In genomic region chr10:71836594-71836970, GRCh38 we compare ENCODE assay signal across 9 cellular contexts. TPM values are rescaled to one million over a fixed set of nuclear protein-coding genes. Genes with fewer than 3 reads are reported as not detected.
A peak's percentile ranks its signal among the peaks of the same experiment; 100 is the strongest.
DNase-seq lines count a peak whose midpoint lies in the region; ATAC-seq and TF ChIP-seq lines count a peak whose summit lies in the region.
"Had no signal": no experiment of that assay in that cellular context is flagged by ENCODE, and none has a peak within 500 bp of the region (broad histone marks: within the 10 kb centered on the region; RNA-seq: fewer than 3 reads in every experiment).

No MANE protein-coding gene starts in this region.

- peaks cover 20% of the 10 kb centered on the region for H3K79me1 ChIP-seq in mesenchymal stem cell (replicated peaks; ENCODE audit: low read length, poor library complexity, severe bottlenecking)

- H3K23ac ChIP-seq in mesenchymal stem cell (ENCODE audit: low read length in 2 of 2): no peak overlapping the region

- H3K27ac Mint-ChIP-seq in HFFc6: peak overlapping the region; percentile 83
- H3K27ac Mint-ChIP-seq: activated naive CD8-positive, alpha-beta T cell treated with anti-CD3 and anti-CD28 coated beads, Interleukin-2, amount 10 ng/mL, durations not matched to agents 7 days and 5 days had no signal

- peak overlapping the region; percentile 9; the same call in 1 of the 2 replicates for H3K4me2 ChIP-seq in DND-41 (ENCODE audit: insufficient read depth, low read length)
- H3K4me2 ChIP-seq in mesenchymal stem cell (ENCODE audit: low read length, poor library complexity, severe bottlenecking): no peak overlapping the region

- no peak overlapping the region for H2BK12ac ChIP-seq in mesenchymal stem cell (ENCODE audit: low read length in 2 of 2)

- no peaks in the 10 kb centered on the region for H3K9me3 ChIP-seq in DND-41 (ENCODE audit: insufficient read depth, low read length, severe bottlenecking)
- H3K9me3 ChIP-seq in ascending aorta: no peaks in the 10 kb centered on the region
- H3K9me3 ChIP-seq in mesenchymal stem cell (ENCODE audit: control insufficient read depth, low read length): no peaks in the 10 kb centered on the region

- H2AFZ ChIP-seq in DND-41 (ENCODE audit: low read depth, low read length) (no peak overlapping the region), mesenchymal stem cell (ENCODE audit: low read depth, low read length) (no peak overlapping the region)

- no peak overlapping the region for H2BK15ac ChIP-seq in mesenchymal stem cell (ENCODE audit: low read depth, poor library complexity, severe bottlenecking)

- H3K4me3 ChIP-seq in DND-41 (ENCODE audit: low read depth in 1 of 2, low read length in 2 of 2) (no peak overlapping the region), ascending aorta (no peak overlapping the region), mesenchymal stem cell (ENCODE audit: insufficient read depth in 1 of 2, low read depth in 1 of 2, low read length in 2 of 2) (peak overlapping the region in 1 of 2 experiments; percentile 6)

- DNase-seq in DND-41: no peak
- DNase-seq in HFFc6: no peak
- no peak for DNase-seq in ascending aorta (ENCODE audit: low spot score in 2 of 2)
- DNase-seq in mesenchymal stem cell: no peak
- DNase-seq in middle frontal gyrus (ENCODE audit: extremely low spot score, low spot score): no peak
- no peak for DNase-seq in NCI-H187 treated with DMSO at 0.1 percent for 48 hours (lab: John Stamatoyannopoulos, UW)
- DNase-seq in NCI-H226: no peak
- DNase-seq in GM19240 (ENCODE audit: insufficient read length, low spot score): no peak
- DNase-seq: activated naive CD8-positive, alpha-beta T cell treated with anti-CD3 and anti-CD28 coated beads, Interleukin-2, amount 10 ng/mL, durations not matched to agents 7 days and 5 days had no signal

- no peak overlapping the region for H3K14ac ChIP-seq in mesenchymal stem cell (ENCODE audit: low read length in 2 of 2)

- peaks cover 1% of the 10 kb centered on the region for H3K27me3 Mint-ChIP-seq in HFFc6 (ENCODE audit: insufficient read depth)
- H3K27me3 Mint-ChIP-seq: activated naive CD8-positive, alpha-beta T cell treated with anti-CD3 and anti-CD28 coated beads, Interleukin-2, amount 10 ng/mL, durations not matched to agents 7 days and 5 days had no signal

- H2BK120ac ChIP-seq in mesenchymal stem cell (ENCODE audit: low read depth, low read length): no peak overlapping the region

- H3K4me1 Mint-ChIP-seq in HFFc6 (ENCODE audit: low read depth): peaks cover 71% of the 10 kb centered on the region

- H3K4me3 Mint-ChIP-seq in HFFc6: no peak overlapping the region
- H3K4me3 Mint-ChIP-seq: activated naive CD8-positive, alpha-beta T cell treated with anti-CD3 and anti-CD28 coated beads, Interleukin-2, amount 10 ng/mL, durations not matched to agents 7 days and 5 days had no signal

- WGBS in mesenchymal stem cell: 95% methylated on average over 4 of the region's 4 CpGs

- peak overlapping the region; percentile 71 for H2BK5ac ChIP-seq in mesenchymal stem cell (ENCODE audit: low read depth, low read length, poor library complexity, severe bottlenecking)

- H3K36me3 Mint-ChIP-seq in HFFc6 (ENCODE audit: low read depth): peaks cover 16% of the 10 kb centered on the region

- H3K4me1 ChIP-seq in DND-41 (ENCODE audit: insufficient read depth, low read length) (peaks cover 40% of the 10 kb centered on the region), ascending aorta (peaks cover 17 to 41% of the 10 kb centered on the region in 2 donors), mesenchymal stem cell (ENCODE audit: control insufficient read depth, insufficient read depth, low read depth, low read length) (peaks cover 48% of the 10 kb centered on the region)

- intact Hi-C loops in ascending aorta (cut with DNase I): loop anchor here (1.0 to 5.0 kb wide), 4 partner anchors 15 to 64 kb away; partner anchors contain the start of genes PSAP and VSIR

- H3K36me3 ChIP-seq in DND-41 (ENCODE audit: insufficient read depth, low read length) (peaks cover 64% of the 10 kb centered on the region), ascending aorta (peaks cover 16 to 26% of the 10 kb centered on the region in 2 donors), mesenchymal stem cell (ENCODE audit: control insufficient read depth in 1 of 2, insufficient read depth in 2 of 2, low read depth in 1 of 2, low read length in 2 of 2) (peaks cover 36 to 41% of the 10 kb centered on the region in 2 experiments)

- no peaks in the 10 kb centered on the region for H3K27me3 ChIP-seq in DND-41 (ENCODE audit: insufficient read depth, low read length, poor library complexity)
- H3K27me3 ChIP-seq in ascending aorta: no peaks in the 10 kb centered on the region
- H3K27me3 ChIP-seq in mesenchymal stem cell (ENCODE audit: control insufficient read depth in 1 of 2, insufficient read depth in 1 of 2, low read length in 2 of 2): no peaks in the 10 kb centered on the region

- no peak overlapping the region for H4K91ac ChIP-seq in mesenchymal stem cell (ENCODE audit: low read length)

- H3K9me3 Mint-ChIP-seq in HFFc6: no peaks in the 10 kb centered on the region
- H3K9me3 Mint-ChIP-seq: activated naive CD8-positive, alpha-beta T cell treated with anti-CD3 and anti-CD28 coated beads, Interleukin-2, amount 10 ng/mL, durations not matched to agents 7 days and 5 days had no signal

- TF ChIP-seq CTCF in DND-41 (IDR thresholded peaks at IDR 0.05; ENCODE audit: borderline replicate concordance, extremely low read depth, low read length, poor library complexity, severe bottlenecking) (no peak), HFFc6 (IDR thresholded peaks at IDR 0.05) (no peak), ascending aorta (IDR thresholded peaks at IDR 0.05) (no peak)

- H3K9ac ChIP-seq in DND-41 (ENCODE audit: low read depth, low read length): no peak overlapping the region
- H3K9ac ChIP-seq in mesenchymal stem cell (ENCODE audit: low read length): peak overlapping the region; percentile 74

- H2AK5ac ChIP-seq in mesenchymal stem cell (ENCODE audit: low read length, severe bottlenecking): peak overlapping the region; percentile 68

- H3K27ac ChIP-seq in DND-41 (ENCODE audit: low read length) (peak overlapping the region; percentile 64), ascending aorta (peak overlapping the region; percentile 89 to 93), mesenchymal stem cell (ENCODE audit: low read length, poor library complexity, severe bottlenecking) (peak overlapping the region; percentile 67)

- no peak overlapping the region for H3K4ac ChIP-seq in mesenchymal stem cell (ENCODE audit: low read depth in 1 of 2, low read length in 2 of 2)

- peaks cover 99% of the 10 kb centered on the region for H3K79me2 ChIP-seq in DND-41 (ENCODE audit: insufficient read depth, low read length)

- peak overlapping the region in 1 of 2 experiments; percentile 60 for H3K18ac ChIP-seq in mesenchymal stem cell (ENCODE audit: low read depth in 1 of 2, low read length in 2 of 2)

- ATAC-seq in DND-41 (ENCODE audit: insufficient read depth, low read depth): no peak

- H4K20me1 ChIP-seq in DND-41 (ENCODE audit: insufficient read depth, low read length): peaks cover 94% of the 10 kb centered on the region

- peak overlapping the region; percentile 19 for H4K8ac ChIP-seq in mesenchymal stem cell (ENCODE audit: low read length)

RNA-seq across cellular contexts. Expression of gene PSAP, which starts 14.5 kb away (rescaled TPM):
- 100 to 1,000 TPM; 375 to 549 (median 404) TPM for total RNA-seq in HFFc6 (2021; fragmentation: NEBNext Ultra II Directional; extraction: Animal tissue kit (Norgen Biotek cat#: 25700))
- 653 TPM for total RNA-seq in ascending aorta
- polyA plus RNA-seq in mesenchymal stem cell (2013, experiment 1 of 2): 688 TPM
- 698 TPM for polyA plus RNA-seq in mesenchymal stem cell (2013, experiment 2 of 2)
